ENCODE assay signal across 27 cellular contexts in the genomic region with DNA sequence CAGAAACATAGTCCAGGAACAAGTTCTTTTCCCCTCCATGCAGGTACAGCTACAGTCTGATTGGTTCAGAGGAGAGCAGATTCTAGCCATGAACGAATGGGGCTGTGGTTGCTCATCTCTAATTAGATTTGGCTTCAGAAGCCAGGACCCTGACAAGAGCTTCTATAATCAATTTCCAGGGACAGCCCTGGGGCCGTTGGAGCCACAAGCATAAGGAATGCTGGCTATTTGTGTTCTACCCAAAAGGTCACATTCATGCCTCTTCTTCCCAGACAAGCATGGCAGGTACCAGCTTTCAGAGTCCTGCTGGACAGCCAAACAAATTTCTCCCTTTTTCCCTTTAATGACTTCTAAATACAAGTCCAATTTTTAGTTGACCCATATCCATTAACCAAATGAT.
"Had no signal": no experiment of that assay in that cellular context is flagged by ENCODE, and none has a peak within 500 bp of the region (broad histone marks: within the 10 kb centered on the region; RNA-seq: fewer than 3 reads in every experiment).

No MANE protein-coding gene starts in this region.

- DNase-seq: activated CD4-positive, alpha-beta memory T cell treated with anti-CD3 and anti-CD28 coated beads, Interleukin-2, amount 10 ng/mL, durations not matched to agents 7 days and 5 days; activated CD4-positive, alpha-beta T cell treated with anti-CD3 and anti-CD28 coated beads for 1 hour; activated CD4-positive, alpha-beta T cell treated with anti-CD3 and anti-CD28 coated beads, Interleukin-2, amount 10 ng/mL, durations not matched to agents 7 days and 5 days; activated CD8-positive, alpha-beta memory T cell treated with anti-CD3 and anti-CD28 coated beads, Interleukin-2, amount 50 U/mL, for 48 hours; activated gamma-delta T cell; activated naive CD4-positive, alpha-beta T cell treated with anti-CD3 and anti-CD28 coated beads, Interleukin-2, amount 10 ng/mL, durations not matched to agents 7 days and 5 days; activated naive CD8-positive, alpha-beta T cell treated with anti-CD3 and anti-CD28 coated beads, Interleukin-2, amount 10 ng/mL, durations not matched to agents 7 days and 5 days; activated T-cell treated with anti-CD3 and anti-CD28 coated beads, Interleukin-2, amount 50 U/mL, for 24 hours; caudate nucleus; cortex of kidney; hippocampal formation; kidney; left colon; midbrain; naive thymus-derived CD4-positive, alpha-beta T cell; posterior cingulate gyrus; right lobe of liver; stimulated activated CD4-positive, alpha-beta T cell treated with anti-CD3 and anti-CD28 coated beads, Interleukin-12 subunit alpha, Interleukin-12 subunit beta, amount 100 ng/mL, for 4 hours; stimulated activated CD4-positive, alpha-beta T cell treated with anti-CD3 and anti-CD28 coated beads, Interleukin-4, amount 100 ng/mL, for 1 hour; stimulated activated naive CD8-positive, alpha-beta T cell treated with anti-CD3 and anti-CD28 coated beads, Interleukin-15, Interleukin-2, amounts not matched to agents 100 U/mL and 50 U/mL, for 24 hours; T1000; testis; transverse colon had no signal

- H3K4me1 ChIP-seq: ascending aorta, right lobe of liver, testis, transverse colon had no signal

- H3K27me3 Mint-ChIP-seq: activated CD4-positive, alpha-beta memory T cell treated with anti-CD3 and anti-CD28 coated beads, Interleukin-2, amount 10 ng/mL, durations not matched to agents 7 days and 5 days; activated CD4-positive, alpha-beta T cell treated with anti-CD3 and anti-CD28 coated beads, Interleukin-2, amount 10 ng/mL, durations not matched to agents 7 days and 5 days; activated naive CD4-positive, alpha-beta T cell treated with anti-CD3 and anti-CD28 coated beads, Interleukin-2, amount 10 ng/mL, durations not matched to agents 7 days and 5 days; activated naive CD8-positive, alpha-beta T cell treated with anti-CD3 and anti-CD28 coated beads, Interleukin-2, amount 10 ng/mL, durations not matched to agents 7 days and 5 days; activated T-cell treated with anti-CD3 and anti-CD28 coated beads, Interleukin-2, amount 50 U/mL, for 24 hours; naive thymus-derived CD4-positive, alpha-beta T cell had no signal

- ATAC-seq: gastroesophageal sphincter; left colon; naive thymus-derived CD4-positive, alpha-beta T cell; right lobe of liver; stimulated activated naive CD8-positive, alpha-beta T cell treated with anti-CD3 and anti-CD28 coated beads, Interleukin-15, Interleukin-2, amounts not matched to agents 100 U/mL and 50 U/mL, for 24 hours had no signal

- H3K27me3 ChIP-seq: ascending aorta, gastroesophageal sphincter, right lobe of liver, testis, transverse colon had no signal

- H3K27ac ChIP-seq: ascending aorta, gastroesophageal sphincter, right lobe of liver, skin epidermis, testis, transverse colon had no signal

- H3K36me3 Mint-ChIP-seq: activated naive CD4-positive, alpha-beta T cell treated with anti-CD3 and anti-CD28 coated beads, Interleukin-2, amount 10 ng/mL, durations not matched to agents 7 days and 5 days; activated naive CD8-positive, alpha-beta T cell treated with anti-CD3 and anti-CD28 coated beads, Interleukin-2, amount 10 ng/mL, durations not matched to agents 7 days and 5 days; naive thymus-derived CD4-positive, alpha-beta T cell had no signal

- H3K36me3 ChIP-seq: ascending aorta, gastroesophageal sphincter, right lobe of liver, transverse colon had no signal

- H3K4me3 Mint-ChIP-seq: activated CD4-positive, alpha-beta memory T cell treated with anti-CD3 and anti-CD28 coated beads, Interleukin-2, amount 10 ng/mL, durations not matched to agents 7 days and 5 days; activated CD4-positive, alpha-beta T cell treated with anti-CD3 and anti-CD28 coated beads, Interleukin-2, amount 10 ng/mL, durations not matched to agents 7 days and 5 days; activated naive CD4-positive, alpha-beta T cell treated with anti-CD3 and anti-CD28 coated beads, Interleukin-2, amount 10 ng/mL, durations not matched to agents 7 days and 5 days; activated naive CD8-positive, alpha-beta T cell treated with anti-CD3 and anti-CD28 coated beads, Interleukin-2, amount 10 ng/mL, durations not matched to agents 7 days and 5 days; activated T-cell treated with anti-CD3 and anti-CD28 coated beads, Interleukin-2, amount 50 U/mL, for 24 hours; naive thymus-derived CD4-positive, alpha-beta T cell; neural crest cell had no signal

- H3K4me1 Mint-ChIP-seq: activated CD4-positive, alpha-beta memory T cell treated with anti-CD3 and anti-CD28 coated beads, Interleukin-2, amount 10 ng/mL, durations not matched to agents 7 days and 5 days; activated CD4-positive, alpha-beta T cell treated with anti-CD3 and anti-CD28 coated beads, Interleukin-2, amount 10 ng/mL, durations not matched to agents 7 days and 5 days; activated naive CD4-positive, alpha-beta T cell treated with anti-CD3 and anti-CD28 coated beads, Interleukin-2, amount 10 ng/mL, durations not matched to agents 7 days and 5 days; activated naive CD8-positive, alpha-beta T cell treated with anti-CD3 and anti-CD28 coated beads, Interleukin-2, amount 10 ng/mL, durations not matched to agents 7 days and 5 days; naive thymus-derived CD4-positive, alpha-beta T cell; neural crest cell had no signal

- H3K9me3 Mint-ChIP-seq: activated CD4-positive, alpha-beta memory T cell treated with anti-CD3 and anti-CD28 coated beads, Interleukin-2, amount 10 ng/mL, durations not matched to agents 7 days and 5 days; activated CD4-positive, alpha-beta T cell treated with anti-CD3 and anti-CD28 coated beads, Interleukin-2, amount 10 ng/mL, durations not matched to agents 7 days and 5 days; activated naive CD4-positive, alpha-beta T cell treated with anti-CD3 and anti-CD28 coated beads, Interleukin-2, amount 10 ng/mL, durations not matched to agents 7 days and 5 days; activated naive CD8-positive, alpha-beta T cell treated with anti-CD3 and anti-CD28 coated beads, Interleukin-2, amount 10 ng/mL, durations not matched to agents 7 days and 5 days; activated T-cell treated with anti-CD3 and anti-CD28 coated beads, Interleukin-2, amount 50 U/mL, for 24 hours; neural crest cell had no signal

- H3K27ac Mint-ChIP-seq: activated CD4-positive, alpha-beta memory T cell treated with anti-CD3 and anti-CD28 coated beads, Interleukin-2, amount 10 ng/mL, durations not matched to agents 7 days and 5 days; activated CD4-positive, alpha-beta T cell treated with anti-CD3 and anti-CD28 coated beads, Interleukin-2, amount 10 ng/mL, durations not matched to agents 7 days and 5 days; activated naive CD4-positive, alpha-beta T cell treated with anti-CD3 and anti-CD28 coated beads, Interleukin-2, amount 10 ng/mL, durations not matched to agents 7 days and 5 days; activated naive CD8-positive, alpha-beta T cell treated with anti-CD3 and anti-CD28 coated beads, Interleukin-2, amount 10 ng/mL, durations not matched to agents 7 days and 5 days; activated T-cell treated with anti-CD3 and anti-CD28 coated beads, Interleukin-2, amount 50 U/mL, for 24 hours; naive thymus-derived CD4-positive, alpha-beta T cell had no signal

- H3K9me3 ChIP-seq: ascending aorta, gastroesophageal sphincter, right lobe of liver, testis, transverse colon had no signal

- H3K4me3 ChIP-seq: ascending aorta, gastroesophageal sphincter, right lobe of liver, skin epidermis, testis, transverse colon had no signal
